In genomic region chr7:30179016-30179436, GRCh38 we compare ENCODE assay signal across 1 cellular context.
TF ChIP-seq lines count a peak whose summit lies in the region.

No MANE protein-coding gene starts in this region.

TF ChIP-seq in GM12878, 131 proteins besides CTCF, POLR2A, EP300 and RAD21 (continued from another document):
- no peak for TF ChIP-seq ZBTB40 (IDR thresholded peaks at IDR 0.05; ENCODE audit: borderline replicate concordance)
- TF ChIP-seq JUND (IDR thresholded peaks at IDR 0.05; ENCODE audit: low read depth, low read length): no peak
- TF ChIP-seq PML (IDR thresholded peaks at IDR 0.05; ENCODE audit: low read length): no peak
- TF ChIP-seq CUX1 (IDR thresholded peaks at IDR 0.05; ENCODE audit: insufficient replicate concordance, low read depth, low read length): no peak
- TF ChIP-seq ZNF687 (IDR thresholded peaks at IDR 0.05): peak; percentile 92
- TF ChIP-seq RELA (IDR thresholded peaks at IDR 0.05; ENCODE audit: borderline replicate concordance, partially characterized antibody): no peak
- TF ChIP-seq, protein P1, sequence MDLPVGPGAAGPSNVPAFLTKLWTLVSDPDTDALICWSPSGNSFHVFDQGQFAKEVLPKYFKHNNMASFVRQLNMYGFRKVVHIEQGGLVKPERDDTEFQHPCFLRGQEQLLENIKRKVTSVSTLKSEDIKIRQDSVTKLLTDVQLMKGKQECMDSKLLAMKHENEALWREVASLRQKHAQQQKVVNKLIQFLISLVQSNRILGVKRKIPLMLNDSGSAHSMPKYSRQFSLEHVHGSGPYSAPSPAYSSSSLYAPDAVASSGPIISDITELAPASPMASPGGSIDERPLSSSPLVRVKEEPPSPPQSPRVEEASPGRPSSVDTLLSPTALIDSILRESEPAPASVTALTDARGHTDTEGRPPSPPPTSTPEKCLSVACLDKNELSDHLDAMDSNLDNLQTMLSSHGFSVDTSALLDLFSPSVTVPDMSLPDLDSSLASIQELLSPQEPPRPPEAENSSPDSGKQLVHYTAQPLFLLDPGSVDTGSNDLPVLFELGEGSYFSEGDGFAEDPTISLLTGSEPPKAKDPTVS (IDR thresholded peaks at IDR 0.05; ENCODE audit: low read depth, low read length): no peak
- TF ChIP-seq ZNF274 (IDR thresholded peaks at IDR 0.05; ENCODE audit: insufficient read depth, insufficient read length): no peak
- TF ChIP-seq SREBF1 (IDR thresholded peaks at IDR 0.05; ENCODE audit: low read length): no peak
- no peak for TF ChIP-seq NRF1 (conservative IDR thresholded peaks at IDR 0.05; ENCODE audit: low read depth, low read length)
- TF ChIP-seq CBX3 (IDR thresholded peaks at IDR 0.05; ENCODE audit: borderline replicate concordance, low read depth): no peak
- TF ChIP-seq FOS (IDR thresholded peaks at IDR 0.05; ENCODE audit: borderline replicate concordance, extremely low read depth, insufficient read length): no peak
- TF ChIP-seq RFX5 (IDR thresholded peaks at IDR 0.05; ENCODE audit: low read depth, low read length): no peak
- no peak for TF ChIP-seq BMI1 (IDR thresholded peaks at IDR 0.05; ENCODE audit: borderline replicate concordance)
- TF ChIP-seq MYB (IDR thresholded peaks at IDR 0.05; ENCODE audit: borderline replicate concordance, low read depth, low read length): no peak
- no peak for TF ChIP-seq IRF5 (IDR thresholded peaks at IDR 0.05; ENCODE audit: borderline replicate concordance)
- TF ChIP-seq TBL1XR1 (IDR thresholded peaks at IDR 0.05; ENCODE audit: low read depth, low read length): no peak
- TF ChIP-seq, protein P2, sequence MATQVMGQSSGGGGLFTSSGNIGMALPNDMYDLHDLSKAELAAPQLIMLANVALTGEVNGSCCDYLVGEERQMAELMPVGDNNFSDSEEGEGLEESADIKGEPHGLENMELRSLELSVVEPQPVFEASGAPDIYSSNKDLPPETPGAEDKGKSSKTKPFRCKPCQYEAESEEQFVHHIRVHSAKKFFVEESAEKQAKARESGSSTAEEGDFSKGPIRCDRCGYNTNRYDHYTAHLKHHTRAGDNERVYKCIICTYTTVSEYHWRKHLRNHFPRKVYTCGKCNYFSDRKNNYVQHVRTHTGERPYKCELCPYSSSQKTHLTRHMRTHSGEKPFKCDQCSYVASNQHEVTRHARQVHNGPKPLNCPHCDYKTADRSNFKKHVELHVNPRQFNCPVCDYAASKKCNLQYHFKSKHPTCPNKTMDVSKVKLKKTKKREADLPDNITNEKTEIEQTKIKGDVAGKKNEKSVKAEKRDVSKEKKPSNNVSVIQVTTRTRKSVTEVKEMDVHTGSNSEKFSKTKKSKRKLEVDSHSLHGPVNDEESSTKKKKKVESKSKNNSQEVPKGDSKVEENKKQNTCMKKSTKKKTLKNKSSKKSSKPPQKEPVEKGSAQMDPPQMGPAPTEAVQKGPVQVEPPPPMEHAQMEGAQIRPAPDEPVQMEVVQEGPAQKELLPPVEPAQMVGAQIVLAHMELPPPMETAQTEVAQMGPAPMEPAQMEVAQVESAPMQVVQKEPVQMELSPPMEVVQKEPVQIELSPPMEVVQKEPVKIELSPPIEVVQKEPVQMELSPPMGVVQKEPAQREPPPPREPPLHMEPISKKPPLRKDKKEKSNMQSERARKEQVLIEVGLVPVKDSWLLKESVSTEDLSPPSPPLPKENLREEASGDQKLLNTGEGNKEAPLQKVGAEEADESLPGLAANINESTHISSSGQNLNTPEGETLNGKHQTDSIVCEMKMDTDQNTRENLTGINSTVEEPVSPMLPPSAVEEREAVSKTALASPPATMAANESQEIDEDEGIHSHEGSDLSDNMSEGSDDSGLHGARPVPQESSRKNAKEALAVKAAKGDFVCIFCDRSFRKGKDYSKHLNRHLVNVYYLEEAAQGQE (IDR thresholded peaks at IDR 0.05; ENCODE audit: low read depth, low read length): no peak
- TF ChIP-seq POU2F2 (IDR thresholded peaks at IDR 0.05; ENCODE audit: borderline replicate concordance, low read depth, low read length): no peak
- TF ChIP-seq MYC (IDR thresholded peaks at IDR 0.05; ENCODE audit: insufficient read depth, insufficient read length, insufficient replicate concordance, low read length, severe bottlenecking): no peak
- TF ChIP-seq HDAC6 (IDR thresholded peaks at IDR 0.05; ENCODE audit: unreplicated experiment): no peak
- TF ChIP-seq RAD51 (IDR thresholded peaks at IDR 0.05): peak; percentile 88
- no peak for TF ChIP-seq KLF5 (IDR thresholded peaks at IDR 0.05; ENCODE audit: partially characterized antibody)
- TF ChIP-seq STAT1 (conservative IDR thresholded peaks at IDR 0.05): no peak
- TF ChIP-seq NR2C2 (IDR thresholded peaks at IDR 0.05; ENCODE audit: borderline replicate concordance, control insufficient read depth, insufficient read length, low read depth): no peak
